Comparison of ENCODE assay signal across 29 cellular contexts in genomic region chr10:16751244-16751643, GRCh38.
"Had no signal": no experiment of that assay in that cellular context is flagged by ENCODE, and none has a peak within 500 bp of the region (broad histone marks: within the 10 kb centered on the region; RNA-seq: fewer than 3 reads in every experiment).

No MANE protein-coding gene starts in this region.

- ATAC-seq: left colon; left lung; lower lobe of right lung; naive thymus-derived CD8-positive, alpha-beta T cell; pancreas; right cardiac atrium; stimulated activated memory B cell treated with anti-CD40 and anti-IgM and Interleukin-4, amounts not matched to agents 10 μg/mL and 1 μg/mL and 100 μg/mL, for 72 hours; stimulated activated naive CD8-positive, alpha-beta T cell treated with anti-CD3 and anti-CD28 coated beads, Interleukin-15, amount 100 ng/mL, for 72 hours; upper lobe of right lung had no signal

- DNase-seq: hippocampal formation; immature natural killer cell; kidney; left colon; left lung; lower lobe of right lung; mammary epithelial cell; mesenchymal stem cell; naive thymus-derived CD8-positive, alpha-beta T cell; nucleus accumbens; pancreas; posterior cingulate gyrus; retina; right cardiac atrium; stimulated activated CD4-positive, alpha-beta T cell treated with anti-CD3 and anti-CD28 coated beads, Interleukin-1b, Interleukin-23, amount 100 ng/mL, for 48 hours; stimulated activated CD4-positive, alpha-beta T cell treated with anti-CD3 and anti-CD28 coated beads, Interleukin-2, amount 100 ng/mL, for 48 hours; stimulated activated CD4-positive, alpha-beta T cell treated with anti-CD3 and anti-CD28 coated beads, Interleukin-4, amount 100 ng/mL, for 4 hours; stimulated activated CD8-positive, alpha-beta memory T cell treated with anti-CD3 and anti-CD28 coated beads, Interleukin-4, amount 100 ng/mL, for 48 hours; stimulated activated naive CD4-positive, alpha-beta T cell treated with Interleukin-2 at 50 U/mL for 16 hours; stimulated activated naive CD8-positive, alpha-beta T cell treated with anti-CD3 and anti-CD28 coated beads, Interleukin-15, amount 100 ng/mL, for 72 hours; substantia nigra; thyroid gland; transverse colon; upper lobe of right lung had no signal

- H3K4me2 ChIP-seq: smooth muscle cell had no signal

- FAIRE-seq: islet of Langerhans, kidney, pancreas, urothelium cell line had no signal

- H3K4me1 ChIP-seq: left lung, lower lobe of right lung, pancreas, prostate gland, thyroid gland, transverse colon, upper lobe of right lung had no signal

- H3K27me3 ChIP-seq: left lung, pancreas, thyroid gland, transverse colon, upper lobe of right lung had no signal

- H3K9me3 ChIP-seq: left lung, lower lobe of right lung, pancreas, prostate gland, thyroid gland, transverse colon, upper lobe of right lung had no signal

- H3K36me3 ChIP-seq: prostate gland had no signal

- H3K27ac ChIP-seq: left lung, lower lobe of right lung, pancreas, prostate gland, thyroid gland, transverse colon, upper lobe of right lung had no signal

- H3K4me3 ChIP-seq: left lung, lower lobe of right lung, pancreas, prostate gland, smooth muscle cell, thyroid gland, transverse colon, upper lobe of right lung had no signal
